ENCODE assay signal across 8 cellular contexts in the genomic region with DNA sequence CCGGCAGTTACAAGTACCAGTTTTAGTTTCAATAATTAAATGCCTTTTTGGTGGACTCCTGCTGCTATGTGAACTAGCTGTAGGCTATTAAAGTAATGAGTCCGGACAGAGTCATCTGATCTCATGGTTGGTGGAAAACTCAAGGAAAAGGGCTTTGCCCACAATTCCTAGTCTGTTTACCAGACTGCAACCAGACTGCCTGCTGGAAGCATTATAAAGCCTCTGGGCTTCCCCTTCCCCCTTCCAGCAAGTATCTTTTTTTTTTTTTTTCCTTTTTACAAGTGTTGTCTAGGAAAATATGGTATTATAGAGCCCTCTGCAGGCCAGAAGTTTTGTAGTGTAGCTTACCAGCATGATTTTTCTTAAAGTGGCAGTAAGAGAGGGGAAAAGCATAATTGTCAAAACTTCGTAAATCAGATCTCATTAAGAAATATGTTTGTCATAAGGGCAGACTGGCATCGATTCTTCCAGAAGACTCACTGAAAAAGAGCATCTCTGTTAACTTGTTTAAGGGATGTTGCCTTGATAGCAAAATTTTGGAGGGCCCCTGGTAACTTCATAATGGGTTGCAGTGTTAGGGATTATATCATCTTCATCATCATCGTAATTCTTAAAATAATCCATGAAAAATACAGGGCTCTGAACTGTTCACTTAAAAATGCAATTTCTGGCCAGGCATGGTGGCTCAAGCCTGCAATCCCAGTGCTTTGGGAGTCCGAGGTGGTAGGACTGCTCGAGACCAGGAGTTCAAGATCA.
DNase-seq lines count a peak whose midpoint lies in the region; TF ChIP-seq lines count a peak whose summit lies in the region.

No MANE protein-coding gene starts in this region.

- H3K36me3 ChIP-seq in subcutaneous abdominal adipose tissue (ENCODE audit: control insufficient read depth in 5 of 5, insufficient read depth in 5 of 5, low read length in 5 of 5) = no peaks in the 10 kb centered on the region

- peak; percentile 49 for TF ChIP-seq CTCF in astrocyte of the spinal cord (IDR thresholded peaks at IDR 0.05; ENCODE audit: low read depth, low read length)

- DNase-seq in stimulated activated CD4-positive, alpha-beta T cell treated with anti-CD3 and anti-CD28 coated beads, Interleukin-15, amount 100 ng/mL, for 24 hours = peak; percentile 10
- no peak for DNase-seq in stimulated activated CD4-positive, alpha-beta T cell treated with anti-CD3 and anti-CD28 coated beads, Interleukin-2, amount 100 ng/mL, for 24 hours
- DNase-seq in HT1080 (ENCODE audit: low read depth) = peak; percentile 93
- DNase-seq in NCI-H748 (lab: John Stamatoyannopoulos, UW; ENCODE audit: unreplicated experiment) = peak; percentile 72
- DNase-seq in astrocyte of the spinal cord (ENCODE audit: low read depth, low spot score) = peak; percentile 89
- peak; percentile 81 for DNase-seq in iris pigment epithelial cell (ENCODE audit: low read depth)
- no peak for DNase-seq in NK-92 (lab: John Stamatoyannopoulos, UW; ENCODE audit: unreplicated experiment)

- H3K4me3 ChIP-seq in astrocyte of the spinal cord (ENCODE audit: low read depth, low read length) = no peak overlapping the region
- H3K4me3 ChIP-seq in subcutaneous abdominal adipose tissue (ENCODE audit: low read depth in 1 of 5, low read length in 5 of 5) = peak overlapping the region in 4 of 5 donors; percentile 12 to 46 (median 43)

- H3K9ac ChIP-seq in subcutaneous abdominal adipose tissue (ENCODE audit: low read length in 5 of 5) = peak overlapping the region in 3 of 5 donors; percentile 14 to 54 (median 20)

- no peaks in the 10 kb centered on the region for H3K27me3 ChIP-seq in subcutaneous abdominal adipose tissue (ENCODE audit: control insufficient read depth in 5 of 5, insufficient read depth in 4 of 5, low read length in 5 of 5)

- in situ Hi-C loops in astrocyte of the spinal cord (cut with HindIII; ENCODE audit: low sequenced_read_pairs) = no loop called here

- peaks cover 0 to 4% (median 0%) of the 10 kb centered on the region in 5 donors for H3K9me3 ChIP-seq in subcutaneous abdominal adipose tissue (ENCODE audit: control insufficient read depth in 5 of 5, low read length in 5 of 5)

- H3K27ac ChIP-seq in subcutaneous abdominal adipose tissue (ENCODE audit: low read depth, low read length) = no peak overlapping the region

- peaks cover 0 to 18% (median 11%) of the 10 kb centered on the region in 5 donors for H3K4me1 ChIP-seq in subcutaneous abdominal adipose tissue (ENCODE audit: control insufficient read depth in 5 of 5, insufficient read depth in 5 of 5, low read length in 5 of 5)

Comparison
In these comparisons a context has a peak if more than half of its experiments do, and no peak if none do; other contexts are left out.
1. DNase-seq: peak in stimulated activated CD4-positive, alpha-beta T cell treated with anti-CD3 and anti-CD28 coated beads, Interleukin-15, amount 100 ng/mL, for 24 hours (single experiment), HT1080 (single experiment), NCI-H748 (single experiment), astrocyte of the spinal cord (single experiment) and iris pigment epithelial cell (single experiment); none in stimulated activated CD4-positive, alpha-beta T cell treated with anti-CD3 and anti-CD28 coated beads, Interleukin-2, amount 100 ng/mL, for 24 hours (0 of 2) and NK-92 (single experiment).